2 cellular contexts compared by ENCODE assay signal in genomic region chr1:211641044-211641443, GRCh38. TPM values are rescaled to one million over a fixed set of nuclear protein-coding genes. Genes with fewer than 3 reads are reported as not detected.
"Had no signal": no experiment of that assay in that cellular context is flagged by ENCODE, and none has a peak within 500 bp of the region (broad histone marks: within the 10 kb centered on the region; RNA-seq: fewer than 3 reads in every experiment).

No MANE protein-coding gene starts in this region.

RNA-seq across cellular contexts. Expression of gene NEK2, which starts 34.4 kb away (rescaled TPM):
- total RNA-seq: Right ventricle myocardium superior had no signal
- polyA plus RNA-seq: IgD-negative memory B cell had no signal
